In the genomic region with DNA sequence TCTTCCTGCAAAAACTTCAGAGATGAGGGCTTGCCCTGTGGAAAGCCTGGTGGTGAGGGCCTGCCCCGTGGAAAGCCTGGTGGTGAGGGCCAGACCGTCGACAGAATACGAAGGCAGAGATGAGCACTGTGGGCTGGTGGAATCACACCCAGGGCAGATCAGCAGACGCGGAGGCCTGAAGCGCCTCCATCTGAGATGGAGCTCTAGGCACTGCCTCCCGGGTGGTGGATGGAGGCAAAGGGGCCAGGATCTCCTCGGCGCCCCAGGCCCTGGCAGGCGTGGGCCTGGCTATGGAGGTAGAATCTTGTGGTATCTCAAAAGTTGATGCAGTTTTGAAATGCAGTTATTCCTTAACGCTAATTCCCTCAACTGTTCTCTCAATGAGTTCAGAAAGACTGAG, we compare ENCODE assay signal across 17 cellular contexts.
"Had no signal": no experiment of that assay in that cellular context is flagged by ENCODE, and none has a peak within 500 bp of the region (broad histone marks: within the 10 kb centered on the region; RNA-seq: fewer than 3 reads in every experiment).

No MANE protein-coding gene starts in this region.

- H3K27me3 ChIP-seq: heart left ventricle, ovary, right atrium auricular region, tibial artery had no signal

- H3K4me1 ChIP-seq: heart left ventricle, right atrium auricular region, tibial artery had no signal

- ATAC-seq: activated CD4-positive, alpha-beta T cell treated with anti-CD3 and anti-CD28 coated beads for 36 hours; heart left ventricle; left cardiac atrium; psoas muscle had no signal

- H3K4me3 ChIP-seq: heart left ventricle, ovary, psoas muscle, right atrium auricular region, tibial artery had no signal

- H3K27ac ChIP-seq: heart left ventricle, ovary, psoas muscle, right atrium auricular region, tibial artery had no signal

- DNase-seq: activated CD4-positive, alpha-beta T cell treated with anti-CD3 and anti-CD28 coated beads for 36 hours; activated CD4-positive, alpha-beta T cell treated with anti-CD3 and anti-CD28 coated beads, Interleukin-2, amount 50 U/mL, for 48 hours; activated naive CD4-positive, alpha-beta T cell; activated naive CD8-positive, alpha-beta T cell treated with anti-CD3 and anti-CD28 coated beads for 36 hours; cortex of kidney; left cardiac atrium; nephron progenitor cell; psoas muscle; stimulated activated CD4-positive, alpha-beta T cell treated with anti-CD3 and anti-CD28 coated beads, Interleukin-4, amount 100 ng/mL, for 4 hours; substantia nigra; tibial artery had no signal

- H3K36me3 Mint-ChIP-seq: activated naive CD8-positive, alpha-beta T cell treated with anti-CD3 and anti-CD28 coated beads for 36 hours; memory B cell had no signal

- H3K27ac Mint-ChIP-seq: activated CD4-positive, alpha-beta T cell treated with anti-CD3 and anti-CD28 coated beads for 36 hours; activated naive CD8-positive, alpha-beta T cell treated with anti-CD3 and anti-CD28 coated beads for 36 hours; activated T-helper 1 cell treated with anti-CD3 and anti-CD28 coated beads, Interleukin-12 subunit alpha, Interleukin-12 subunit beta, Interleukin-2, Interleukin-4 antibody, amounts not matched to agents 30 ng/mL and 10 ng/mL and 1 ng/mL, durations not matched to agents 14 hours and 24 hours and 36 hours; memory B cell; nephron progenitor cell; stimulated activated naive CD8-positive, alpha-beta T cell treated with anti-CD3 and anti-CD28 coated beads, Interleukin-15, Interleukin-2, amounts not matched to agents 100 ng/mL and 50 ng/mL, for 24 hours had no signal

- H3K9me3 ChIP-seq: heart left ventricle, ovary, psoas muscle, right atrium auricular region, tibial artery had no signal

- H3K9me3 Mint-ChIP-seq: activated naive CD8-positive, alpha-beta T cell treated with anti-CD3 and anti-CD28 coated beads for 36 hours; activated T-helper 1 cell treated with anti-CD3 and anti-CD28 coated beads, Interleukin-12 subunit alpha, Interleukin-12 subunit beta, Interleukin-2, Interleukin-4 antibody, amounts not matched to agents 30 ng/mL and 10 ng/mL and 1 ng/mL, durations not matched to agents 14 hours and 24 hours and 36 hours; nephron progenitor cell had no signal

- H3K36me3 ChIP-seq: heart left ventricle, ovary, right atrium auricular region, tibial artery had no signal
